16 cellular contexts compared by ENCODE assay signal in genomic region chr6:107801195-107801594, GRCh38. TPM values are rescaled to one million over a fixed set of nuclear protein-coding genes. Genes with fewer than 3 reads are reported as not detected.
DNase-seq lines count a peak whose midpoint lies in the region; ATAC-seq lines count a peak whose summit lies in the region.
"Had no signal": no experiment of that assay in that cellular context is flagged by ENCODE, and none has a peak within 500 bp of the region (broad histone marks: within the 10 kb centered on the region; RNA-seq: fewer than 3 reads in every experiment).

No MANE protein-coding gene starts in this region.

- H3K4me3 Mint-ChIP-seq in CD4-positive, CD25-positive, alpha-beta regulatory T cell, result no peak overlapping the region
- peak overlapping the region in 1 of 7 donors; percentile 2 for H3K4me3 Mint-ChIP-seq in CD8-positive, alpha-beta memory T cell
- no peak overlapping the region for H3K4me3 Mint-ChIP-seq in activated CD8-positive, alpha-beta T cell treated with anti-CD3 and anti-CD28 coated beads, Interleukin-2, amount 10 ng/mL, durations not matched to agents 7 days and 5 days

- no peak overlapping the region for H2AK5ac ChIP-seq in mesenchymal stem cell (ENCODE audit: low read length, severe bottlenecking)

- POLR2A ChIA-PET in CD8-positive, alpha-beta memory T cell (lab: Charles Lee), result no interaction called here
- POLR2A ChIA-PET in activated CD8-positive, alpha-beta T cell treated with anti-CD3 and anti-CD28 coated beads, Interleukin-2, amount 10 ng/mL, durations not matched to agents 7 days and 5 days (lab: Charles Lee), result interaction anchor here (0.9 kb wide), 1 partner anchor 13 kb away, joined by 3 read pairs; no protein-coding TSS in a partner anchor

- H3K4me2 ChIP-seq in mesenchymal stem cell (ENCODE audit: low read length, poor library complexity, severe bottlenecking), result no peak overlapping the region

- H3K27me3 Mint-ChIP-seq in CD4-positive, CD25-positive, alpha-beta regulatory T cell, result no peaks in the 10 kb centered on the region
- no peaks in the 10 kb centered on the region for H3K27me3 Mint-ChIP-seq in CD8-positive, alpha-beta memory T cell
- H3K27me3 Mint-ChIP-seq in activated CD8-positive, alpha-beta T cell treated with anti-CD3 and anti-CD28 coated beads, Interleukin-2, amount 10 ng/mL, durations not matched to agents 7 days and 5 days (ENCODE audit: low read depth), result no peaks in the 10 kb centered on the region

- no peaks in the 10 kb centered on the region for H3K9me3 ChIP-seq in CD4-positive, CD25-positive, alpha-beta regulatory T cell (ENCODE audit: control insufficient read depth in 2 of 2, low read length in 2 of 2)
- H3K9me3 ChIP-seq in CD8-positive, alpha-beta memory T cell (ENCODE audit: low read length), result no peaks in the 10 kb centered on the region
- H3K9me3 ChIP-seq in mesenchymal stem cell (ENCODE audit: control insufficient read depth, low read length), result no peaks in the 10 kb centered on the region
- H3K9me3 ChIP-seq: Peyer's patch had no signal

- H3K4ac ChIP-seq in mesenchymal stem cell (ENCODE audit: low read depth in 1 of 2, low read length in 2 of 2), result no peak overlapping the region

- no peak overlapping the region for H3K27ac ChIP-seq in CD4-positive, CD25-positive, alpha-beta regulatory T cell (ENCODE audit: insufficient read depth, low read length, poor library complexity, severe bottlenecking)
- no peak overlapping the region for H3K27ac ChIP-seq in CD8-positive, alpha-beta memory T cell (ENCODE audit: low read depth, low read length)
- H3K27ac ChIP-seq in mesenchymal stem cell (ENCODE audit: low read length, poor library complexity, severe bottlenecking), result no peak overlapping the region
- H3K27ac ChIP-seq: Peyer's patch had no signal

- no peak overlapping the region for H2BK15ac ChIP-seq in mesenchymal stem cell (ENCODE audit: low read depth, poor library complexity, severe bottlenecking)

- no peak overlapping the region for H2AFZ ChIP-seq in mesenchymal stem cell (ENCODE audit: low read depth, low read length)

- H3K23ac ChIP-seq in mesenchymal stem cell (ENCODE audit: low read length in 2 of 2), result no peak overlapping the region

- no peak for ATAC-seq in CD4-positive, CD25-positive, alpha-beta regulatory T cell (ENCODE audit: low read depth in 2 of 2)
- no peak for ATAC-seq in activated CD8-positive, alpha-beta T cell treated with anti-CD3 and anti-CD28 coated beads, Interleukin-2, amount 10 ng/mL, durations not matched to agents 7 days and 5 days
- ATAC-seq in GM19328 (IDR thresholded peaks at IDR 0.05; ENCODE audit: unreplicated experiment), result no peak

- no peaks in the 10 kb centered on the region for H3K36me3 ChIP-seq in CD4-positive, CD25-positive, alpha-beta regulatory T cell (ENCODE audit: control insufficient read depth, insufficient read depth, low read length)
- no peaks in the 10 kb centered on the region for H3K36me3 ChIP-seq in CD8-positive, alpha-beta memory T cell (ENCODE audit: insufficient read depth, low read length)
- H3K36me3 ChIP-seq in mesenchymal stem cell (ENCODE audit: control insufficient read depth in 1 of 2, insufficient read depth in 2 of 2, low read depth in 1 of 2, low read length in 2 of 2), result no peaks in the 10 kb centered on the region
- H3K36me3 ChIP-seq: Peyer's patch had no signal

- peak overlapping the region; percentile 41 for H4K8ac ChIP-seq in mesenchymal stem cell (ENCODE audit: low read length)

- DNase-seq in CD4-positive, CD25-positive, alpha-beta regulatory T cell, result no peak
- DNase-seq in CD8-positive, alpha-beta memory T cell, result no peak
- DNase-seq in activated CD8-positive, alpha-beta T cell treated with anti-CD3 and anti-CD28 coated beads, Interleukin-2, amount 10 ng/mL, durations not matched to agents 7 days and 5 days, result peak; percentile 7
- no peak for DNase-seq in mesenchymal stem cell
- no peak for DNase-seq in NCI-H526 (lab: John Stamatoyannopoulos, UW)
- no peak for DNase-seq in NCI-H1694 (lab: John Stamatoyannopoulos, UW)
- DNase-seq: DMS 273 treated with DMSO at 0.1 percent for 48 hours, Karpas-422, MM.1S, NCI-H1105, NCI-H187 treated with DMSO at 0.1 percent for 48 hours, NCI-H446 treated with DMSO at 0.1 percent for 48 hours, NCI-H82, Peyer's patch, SHP77 had no signal

- H2BK12ac ChIP-seq in mesenchymal stem cell (ENCODE audit: low read length in 2 of 2), result no peak overlapping the region

- no peak overlapping the region for H3K18ac ChIP-seq in mesenchymal stem cell (ENCODE audit: low read depth in 1 of 2, low read length in 2 of 2)

- H3K36me3 Mint-ChIP-seq in CD4-positive, CD25-positive, alpha-beta regulatory T cell, result peaks cover 20% of the 10 kb centered on the region
- peaks cover 8 to 18% (median 14%) of the 10 kb centered on the region in 3 donors for H3K36me3 Mint-ChIP-seq in CD8-positive, alpha-beta memory T cell
- H3K36me3 Mint-ChIP-seq in activated CD8-positive, alpha-beta T cell treated with anti-CD3 and anti-CD28 coated beads, Interleukin-2, amount 10 ng/mL, durations not matched to agents 7 days and 5 days (ENCODE audit: low read depth), result peaks cover 4% of the 10 kb centered on the region

- H3K9me3 Mint-ChIP-seq in CD4-positive, CD25-positive, alpha-beta regulatory T cell, result peaks cover 0 to 4% (median 0%) of the 10 kb centered on the region in 7 donors
- peaks cover 0 to 7% (median 0%) of the 10 kb centered on the region in 5 donors for H3K9me3 Mint-ChIP-seq in CD8-positive, alpha-beta memory T cell
- H3K9me3 Mint-ChIP-seq in activated CD8-positive, alpha-beta T cell treated with anti-CD3 and anti-CD28 coated beads, Interleukin-2, amount 10 ng/mL, durations not matched to agents 7 days and 5 days (ENCODE audit: insufficient read depth), result no peaks in the 10 kb centered on the region

- H4K91ac ChIP-seq in mesenchymal stem cell (ENCODE audit: low read length), result no peak overlapping the region

- H3K79me1 ChIP-seq in mesenchymal stem cell (replicated peaks; ENCODE audit: low read length, poor library complexity, severe bottlenecking), result no peaks in the 10 kb centered on the region

- CTCF ChIA-PET in CD8-positive, alpha-beta memory T cell (lab: Charles Lee), result interaction anchor here (1.0 to 2.0 kb wide), 2 partner anchors 46 to 47 kb away, joined by 3 to 9 read pairs; no protein-coding TSS in a partner anchor
- CTCF ChIA-PET in activated CD8-positive, alpha-beta T cell treated with anti-CD3 and anti-CD28 coated beads, Interleukin-2, amount 10 ng/mL, durations not matched to agents 7 days and 5 days (lab: Charles Lee), result interaction anchor here (1.0 kb wide), 1 partner anchor 47 kb away, joined by 3 read pairs; no protein-coding TSS in a partner anchor

- H3K14ac ChIP-seq in mesenchymal stem cell (ENCODE audit: low read length in 2 of 2), result peak overlapping the region in 1 of 2 experiments; percentile 32

- H2BK5ac ChIP-seq in mesenchymal stem cell (ENCODE audit: low read depth, low read length, poor library complexity, severe bottlenecking), result no peak overlapping the region

- no peaks in the 10 kb centered on the region for H3K4me1 ChIP-seq in CD4-positive, CD25-positive, alpha-beta regulatory T cell (ENCODE audit: control insufficient read depth, insufficient read depth, low read length, poor library complexity, severe bottlenecking)
- peaks cover 33% of the 10 kb centered on the region for H3K4me1 ChIP-seq in CD8-positive, alpha-beta memory T cell (ENCODE audit: insufficient read depth, low read length)
- H3K4me1 ChIP-seq in mesenchymal stem cell (ENCODE audit: control insufficient read depth, insufficient read depth, low read depth, low read length), result no peaks in the 10 kb centered on the region
- H3K4me1 ChIP-seq: Peyer's patch had no signal

- peaks cover 2% of the 10 kb centered on the region for H3K27me3 ChIP-seq in CD4-positive, CD25-positive, alpha-beta regulatory T cell (ENCODE audit: control insufficient read depth, insufficient read depth, low read length)
- no peaks in the 10 kb centered on the region for H3K27me3 ChIP-seq in CD8-positive, alpha-beta memory T cell (ENCODE audit: insufficient read depth, low read length, poor library complexity, severe bottlenecking)
- H3K27me3 ChIP-seq in mesenchymal stem cell (ENCODE audit: control insufficient read depth in 1 of 2, insufficient read depth in 1 of 2, low read length in 2 of 2), result peaks cover 0 to 4% of the 10 kb centered on the region in 2 experiments
- H3K27me3 ChIP-seq: Peyer's patch had no signal

- WGBS in mesenchymal stem cell, result 77% methylated on average over 6 of the region's 6 CpGs

- H2BK120ac ChIP-seq in mesenchymal stem cell (ENCODE audit: low read depth, low read length), result no peak overlapping the region

- H3K27ac Mint-ChIP-seq in CD4-positive, CD25-positive, alpha-beta regulatory T cell, result peak overlapping the region; percentile 23 to 66 (median 50)
- H3K27ac Mint-ChIP-seq in CD8-positive, alpha-beta memory T cell, result peak overlapping the region in 5 of 8 donors; percentile 2 to 91 (median 60)
- H3K27ac Mint-ChIP-seq in activated CD8-positive, alpha-beta T cell treated with anti-CD3 and anti-CD28 coated beads, Interleukin-2, amount 10 ng/mL, durations not matched to agents 7 days and 5 days, result peak overlapping the region; percentile 9

- H3K4me3 ChIP-seq in CD4-positive, CD25-positive, alpha-beta regulatory T cell (ENCODE audit: low read depth, low read length), result no peak overlapping the region
- no peak overlapping the region for H3K4me3 ChIP-seq in CD8-positive, alpha-beta memory T cell (ENCODE audit: low read length)
- no peak overlapping the region for H3K4me3 ChIP-seq in mesenchymal stem cell (ENCODE audit: insufficient read depth in 1 of 2, low read depth in 1 of 2, low read length in 2 of 2)
- H3K4me3 ChIP-seq: Peyer's patch had no signal

- peaks cover 11 to 48% (median 26%) of the 10 kb centered on the region in 4 donors for H3K4me1 Mint-ChIP-seq in CD4-positive, CD25-positive, alpha-beta regulatory T cell
- peaks cover 57 to 85% (median 83%) of the 10 kb centered on the region in 3 donors for H3K4me1 Mint-ChIP-seq in CD8-positive, alpha-beta memory T cell
- peaks cover 33% of the 10 kb centered on the region for H3K4me1 Mint-ChIP-seq in activated CD8-positive, alpha-beta T cell treated with anti-CD3 and anti-CD28 coated beads, Interleukin-2, amount 10 ng/mL, durations not matched to agents 7 days and 5 days (ENCODE audit: low read depth)

- no peak overlapping the region for H3K9ac ChIP-seq in mesenchymal stem cell (ENCODE audit: low read length)

RNA-seq across cellular contexts. Expression of gene SCML4, which starts 22.9 kb away (rescaled TPM):
- total RNA-seq in CD4-positive, CD25-positive, alpha-beta regulatory T cell, result 33.2 TPM
- 10 to 100 TPM in 3 of 4 donors, 1 to 10 TPM in 1; 9.3 to 20.9 (median 15.9) TPM for polyA plus RNA-seq in CD4-positive, CD25-positive, alpha-beta regulatory T cell
- total RNA-seq in CD8-positive, alpha-beta memory T cell, result 10 to 100 TPM; 15.3 to 15.4 TPM
- 103 TPM for polyA plus RNA-seq in CD8-positive, alpha-beta memory T cell
- 10 to 100 TPM; 27.4 to 31.8 TPM for total RNA-seq in activated CD8-positive, alpha-beta T cell treated with anti-CD3 and anti-CD28 coated beads, Interleukin-2, amount 10 ng/mL, durations not matched to agents 7 days and 5 days
- polyA plus RNA-seq in mesenchymal stem cell (2013, experiment 1 of 2), result not detected
- polyA plus RNA-seq in mesenchymal stem cell (2013, experiment 2 of 2), result not detected

Comparison
In these comparisons a context has a peak if more than half of its experiments do, and no peak if none do; other contexts are left out.
1. H3K27ac Mint-ChIP-seq: peak in every context shown above with its lines; median percentile 60 in CD8-positive, alpha-beta memory T cell; 50 in CD4-positive, CD25-positive, alpha-beta regulatory T cell; 9 in activated CD8-positive, alpha-beta T cell treated with anti-CD3 and anti-CD28 coated beads, Interleukin-2, amount 10 ng/mL, durations not matched to agents 7 days and 5 days.